In the genomic region with DNA sequence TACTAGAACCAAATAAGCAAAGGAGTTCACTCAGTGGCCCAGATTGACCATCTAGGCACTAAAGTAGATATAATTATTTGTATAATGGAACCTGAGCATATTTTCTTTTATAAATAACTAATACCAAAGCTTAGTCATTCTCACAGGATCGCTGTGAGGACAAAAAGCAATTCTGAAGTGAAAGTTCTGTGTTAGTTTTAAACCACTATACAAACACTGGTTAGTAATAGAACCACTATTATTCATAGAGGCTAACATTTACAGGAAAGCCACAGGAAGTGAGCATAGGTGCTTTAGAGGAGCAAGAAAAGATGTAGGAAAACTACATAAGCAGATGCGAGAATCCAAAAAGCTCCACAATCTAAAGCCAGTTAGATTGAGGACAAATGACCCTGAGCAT, we compare ENCODE assay signal across 23 cellular contexts. TPM values are rescaled to one million over a fixed set of nuclear protein-coding genes. Genes with fewer than 3 reads are reported as not detected.
A peak's percentile ranks its signal among the peaks of the same experiment; 100 is the strongest.
DNase-seq lines count a peak whose midpoint lies in the region; ATAC-seq and TF ChIP-seq lines count a peak whose summit lies in the region.
"Had no signal": no experiment of that assay in that cellular context is flagged by ENCODE, and none has a peak within 500 bp of the region (broad histone marks: within the 10 kb centered on the region; RNA-seq: fewer than 3 reads in every experiment).

No MANE protein-coding gene starts in this region.

- no peak for TF ChIP-seq CTCF in astrocyte of the spinal cord (IDR thresholded peaks at IDR 0.05; ENCODE audit: low read depth, low read length)
- no peak for TF ChIP-seq CTCF in kidney epithelial cell (IDR thresholded peaks at IDR 0.05; ENCODE audit: insufficient read depth, low read length, poor library complexity, severe bottlenecking)

- in situ Hi-C loops in astrocyte of the spinal cord (cut with HindIII; ENCODE audit: low sequenced_read_pairs), result no loop called here

- no peaks in the 10 kb centered on the region for H3K36me3 ChIP-seq in kidney epithelial cell (ENCODE audit: control insufficient read depth, insufficient read depth, low read length)
- H3K36me3 ChIP-seq: BE2C, lower lobe of right lung, neutrophil, spleen had no signal

- H3K4me3 ChIP-seq in astrocyte of the spinal cord (ENCODE audit: low read depth, low read length) (no peak overlapping the region), kidney epithelial cell (ENCODE audit: low read depth, low read length) (no peak overlapping the region)
- H3K4me3 ChIP-seq: lower lobe of right lung, spleen had no signal

- no peaks in the 10 kb centered on the region for H3K27me3 ChIP-seq in kidney epithelial cell (ENCODE audit: control insufficient read depth, insufficient read depth, low read length)
- H3K27me3 ChIP-seq: BE2C, neutrophil, spleen had no signal

- peak; percentile 35 for DNase-seq in A172 (ENCODE audit: low spot score)
- peak; percentile 41 for DNase-seq in HCEC 1CT
- DNase-seq in astrocyte of the spinal cord (ENCODE audit: low read depth, low spot score), result peak; percentile 86
- peak; percentile 37 for DNase-seq in kidney epithelial cell (ENCODE audit: low read depth)
- no peak for DNase-seq in NCI-H524 (lab: John Stamatoyannopoulos, UW)
- DNase-seq in ecto neural progenitor cell (ENCODE audit: low spot score), result no peak
- no peak for DNase-seq in NCI-H1105 (lab: John Stamatoyannopoulos, UW)
- DNase-seq: activated CD4-positive, alpha-beta memory T cell treated with anti-CD3 and anti-CD28 coated beads for 36 hours; activated gamma-delta T cell; BE2C; COR-L47; H9; lower lobe of right lung; NCI-H146; NCI-H2171; NCI-H526 treated with DMSO at 0.1 percent for 48 hours; spleen; stimulated activated CD4-positive, alpha-beta T cell treated with anti-CD3 and anti-CD28 coated beads, Interleukin-4, amount 100 ng/mL, for 1 hour; stimulated activated naive CD4-positive, alpha-beta T cell had no signal

- ATAC-seq in HG02885 (IDR thresholded peaks at IDR 0.05; ENCODE audit: poor library complexity, unreplicated experiment), result no peak
- ATAC-seq: WTC11 had no signal

RNA-seq across cellular contexts. Expression of a gene that starts 39.8 kb away (rescaled TPM):
- 1.1 and 2.6 TPM in 2 replicates for total RNA-seq in A172 (2014; rRNA removed; shearing (Covaris generic))
- total RNA-seq in kidney epithelial cell, result 0.38 and 0.62 TPM in 2 replicates
- total RNA-seq: activated CD4-positive, alpha-beta memory T cell treated with anti-CD3 and anti-CD28 coated beads for 36 hours; M059J had no signal

Comparison
In these comparisons a context has a peak if more than half of its experiments do, and no peak if none do; other contexts are left out.
1. DNase-seq: peak in A172 (single experiment), HCEC 1CT (single experiment), astrocyte of the spinal cord (single experiment) and kidney epithelial cell (single experiment); none in NCI-H524 (0 of 2), ecto neural progenitor cell (single experiment) and NCI-H1105 (single experiment).